ENCODE assay signal across 1 cellular context in the genomic region with DNA sequence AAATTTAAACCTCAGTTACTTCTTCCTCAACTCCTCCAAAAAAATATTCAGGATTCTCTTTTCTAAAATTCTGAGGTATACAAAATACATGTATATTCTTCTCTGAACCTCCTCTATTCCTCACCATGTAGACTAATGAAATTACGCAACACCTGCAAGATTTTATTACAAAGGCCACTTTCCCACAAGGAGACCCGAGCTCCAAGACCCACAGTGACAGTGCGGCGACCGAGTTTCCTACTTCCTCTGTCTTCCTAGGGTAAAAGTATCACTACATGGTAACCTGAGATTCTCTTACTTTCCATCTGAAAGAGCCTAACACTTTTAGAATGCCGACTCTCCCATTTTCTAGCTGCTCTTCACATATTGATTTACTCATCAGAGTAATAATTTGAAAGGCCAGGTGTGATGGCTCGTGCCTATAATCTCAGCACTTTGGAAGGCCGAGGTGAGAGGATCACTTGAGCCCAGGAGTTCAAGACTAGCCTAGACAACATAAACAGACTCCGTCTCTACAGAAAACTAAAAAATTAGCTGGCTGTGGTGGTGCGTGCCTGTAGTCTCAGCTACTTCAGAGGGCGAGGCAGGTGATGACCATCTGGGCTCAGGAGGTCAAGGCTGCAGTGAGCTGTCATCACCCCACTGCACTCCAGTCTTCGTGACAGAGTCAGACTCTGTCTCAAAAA.
TF ChIP-seq lines count a peak whose summit lies in the region.

No MANE protein-coding gene starts in this region.

TF ChIP-seq in liver, 16 proteins besides CTCF, POLR2A, EP300 and RAD21 (continued from another document):
- TF ChIP-seq REST (IDR thresholded peaks at IDR 0.05) (no peak), MAX (IDR thresholded peaks at IDR 0.05) (no peak), ATF3 (IDR thresholded peaks at IDR 0.05) (no peak), GABPA (IDR thresholded peaks at IDR 0.05 in 1 of 2, conservative IDR thresholded peaks at IDR 0.05 in 1 of 2) (no peak)
